In the genomic region with DNA sequence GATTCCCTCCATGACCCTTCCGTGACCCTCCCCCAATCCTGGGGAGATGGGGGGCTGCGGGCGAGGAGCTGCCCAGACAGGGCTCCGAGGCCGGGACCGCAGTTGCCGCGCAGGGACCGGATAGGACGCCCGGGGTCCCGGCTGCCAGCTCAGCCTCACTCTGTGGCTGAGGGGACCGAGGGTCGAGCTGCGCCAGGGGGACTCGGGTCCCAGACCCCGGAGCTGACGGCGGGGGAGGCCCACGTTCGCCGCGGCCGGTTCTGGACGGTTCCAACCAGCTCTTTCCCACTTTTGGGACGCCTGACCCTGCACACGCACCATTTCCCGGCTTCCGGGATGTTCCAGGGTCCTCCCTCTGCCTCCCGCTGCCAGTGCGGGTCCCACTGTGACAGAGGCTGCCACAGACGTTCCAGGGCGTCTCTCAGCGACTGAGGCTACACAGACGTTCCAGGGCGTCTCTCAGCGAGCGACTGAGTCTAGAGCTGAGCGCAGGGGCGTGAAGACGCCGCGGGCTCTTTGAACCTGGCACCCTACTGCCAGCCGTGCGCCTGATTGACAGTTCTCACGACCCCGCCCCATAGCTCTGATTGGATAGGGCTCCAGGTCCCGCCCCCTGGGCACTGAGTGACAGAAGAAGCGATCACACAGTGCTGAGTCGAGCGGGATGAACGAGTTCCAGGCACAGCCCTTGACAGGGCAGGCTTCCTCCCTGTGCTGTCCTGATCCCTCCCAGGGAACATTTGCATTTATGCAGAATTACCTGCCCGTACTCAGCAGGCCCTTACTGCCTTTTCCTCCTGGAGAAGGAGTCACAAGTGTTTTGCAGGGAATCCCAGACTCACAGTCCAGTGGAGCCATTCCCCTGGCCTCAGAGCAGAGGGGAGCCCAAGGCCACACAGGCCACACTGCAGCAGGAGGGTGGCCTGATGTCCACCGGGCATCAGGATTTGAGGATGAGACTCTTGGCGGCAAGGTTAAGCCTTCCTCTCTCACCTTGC, we compare ENCODE assay signal across 8 cellular contexts.
DNase-seq lines count a peak whose midpoint lies in the region; ATAC-seq and TF ChIP-seq lines count a peak whose summit lies in the region.

A gene (minus strand): TSS at position 472 of the 998 bp plus-strand sequence. CDS start 151 bp downstream, at position 321.

- H3K36me3 Mint-ChIP-seq in nephron (ENCODE audit: low read depth), result no peaks in the 10 kb centered on the region

- TF ChIP-seq CTCF in RWPE1 (conservative IDR thresholded peaks at IDR 0.05; ENCODE audit: low read depth), result no peak
- no peak for TF ChIP-seq CTCF in nephron (IDR thresholded peaks at IDR 0.05; ENCODE audit: unreplicated experiment in 3 of 3)

- H3K4me1 Mint-ChIP-seq in nephron, result peaks cover 20% of the 10 kb centered on the region

- POLR2A ChIA-PET in RWPE1 (lab: Yijun Ruan, JAX; ENCODE audit: low non-redundant PET), result interaction anchor here (0.6 to 1.0 kb wide), 2 partner anchors 32 to 152 kb away, joined by 3 read pairs; a partner anchor contains a TSS

- CTCF ChIA-PET in RWPE1 (lab: Yijun Ruan, JAX), result interaction anchor here (0.6 to 1.2 kb wide), 3 partner anchors 32 to 274 kb away, joined by 3 to 4 read pairs (median 3); a partner anchor contains a TSS

- peak; percentile 92 for ATAC-seq in GM21515 (IDR thresholded peaks at IDR 0.05; ENCODE audit: unreplicated experiment)

- DNase-seq in DMS114 treated with DMSO at 0.1 percent for 48 hours (lab: John Stamatoyannopoulos, UW; ENCODE audit: unreplicated experiment), result peak; percentile 83
- DNase-seq in HuH-7 (ENCODE audit: low spot score), result peak; percentile 83
- peak; percentile 99 for DNase-seq in RWPE1 (ENCODE audit: low spot score)
- peak; percentile 63 for DNase-seq in activated gamma-delta T cell (lab: John Stamatoyannopoulos, UW)
- peak; percentile 87 for DNase-seq in fibroblast of the conjunctiva (ENCODE audit: low read depth)
- peak; percentile 97 for DNase-seq in stimulated activated naive CD4-positive, alpha-beta T cell treated with Interleukin-2 at 50 U/mL for 16 hours (lab: John Stamatoyannopoulos, UW)

- H3K9me3 Mint-ChIP-seq in nephron, result no peaks in the 10 kb centered on the region

- no peaks in the 10 kb centered on the region for H3K27me3 Mint-ChIP-seq in nephron (ENCODE audit: low read depth)

- peak within 1 kb of the TSS; percentile 71 to 96 (median 91) for H3K27ac Mint-ChIP-seq in nephron

- H3K27ac ChIP-seq in RWPE1, result peak within 1 kb of the TSS; percentile 88

- H3K4me3 Mint-ChIP-seq in nephron, result peak within 1 kb of the TSS; percentile 99

Comparison
In these comparisons a context has a peak if more than half of its experiments do, and no peak if none do; other contexts are left out.
1. Peak in every context shown above with its lines: DNase-seq, ATAC-seq and H3K27ac ChIP-seq.